ENCODE assay signal across 12 cellular contexts in the genomic region with DNA sequence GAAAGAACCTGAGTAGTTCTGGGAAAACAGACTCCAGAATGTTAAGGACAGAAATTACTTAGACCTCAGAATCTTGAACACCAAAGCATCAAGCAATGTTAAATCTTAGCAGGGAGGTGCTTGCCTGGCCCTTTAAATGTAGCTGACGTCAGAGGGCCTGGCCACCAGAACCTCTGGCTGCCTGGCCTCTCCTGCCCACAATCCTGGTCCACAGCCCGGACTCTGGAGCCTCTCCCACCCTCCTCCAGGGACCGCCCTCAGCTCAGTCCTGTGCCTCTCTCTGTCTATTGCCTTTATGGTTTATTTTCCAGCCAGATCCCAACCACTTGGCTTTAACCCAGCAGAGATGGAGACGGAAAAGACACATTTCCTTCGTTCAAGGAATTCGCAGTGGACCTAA. TPM values are rescaled to one million over a fixed set of nuclear protein-coding genes. Genes with fewer than 3 reads are reported as not detected.
A peak's percentile ranks its signal among the peaks of the same experiment; 100 is the strongest.
DNase-seq lines count a peak whose midpoint lies in the region; ATAC-seq and TF ChIP-seq lines count a peak whose summit lies in the region.
"Had no signal": no experiment of that assay in that cellular context is flagged by ENCODE, and none has a peak within 500 bp of the region (broad histone marks: within the 10 kb centered on the region; RNA-seq: fewer than 3 reads in every experiment).

No MANE protein-coding gene starts in this region.

- whole genome bisulfite sequencing in IMR-90 (ENCODE audit: extremely low coverage in 2 of 2, insufficient read length in 1 of 2), 2 experiments = 34% methylated on average over 5 of the region's 6 CpGs; no CpG with 5 or more reads in 1 of the 2 experiments
- 61 to 64% methylated on average over 4 to 6 of the region's 6 CpGs for WGBS in endodermal cell (ENCODE audit: insufficient coverage in 1 of 2, insufficient read length in 1 of 2), 2 experiments

- TF ChIP-seq RAD21 in IMR-90 (IDR thresholded peaks at IDR 0.05; ENCODE audit: low read length) = no peak

- in situ Hi-C loops in IMR-90 (cut with MboI; ENCODE audit: low sequenced_read_pairs) = no loop called here
- in situ Hi-C loops in ACHN (cut with HindIII; ENCODE audit: low pct_ligation_motif_present, low pct_unique_long_range_greater_than_20kb, low sequenced_read_pairs) = no loop called here
- in situ Hi-C loops in KBM-7 (cut with MboI; ENCODE audit: low pct_unique_long_range_greater_than_20kb, low sequenced_read_pairs) = no loop called here

- H3K4me3 Mint-ChIP-seq in endodermal cell = no peak overlapping the region
- H3K4me3 Mint-ChIP-seq in Calu3 (ENCODE audit: low read depth, unreplicated experiment) = no peak overlapping the region

- H3K4me1 ChIP-seq in IMR-90 (ENCODE audit: control insufficient read depth, insufficient read depth, low read length) = no peaks in the 10 kb centered on the region
- no peaks in the 10 kb centered on the region for H3K4me1 ChIP-seq in endodermal cell (ENCODE audit: control insufficient read depth, insufficient read depth, low read length)

- H3K18ac ChIP-seq in IMR-90 (ENCODE audit: low read depth, low read length) = no peak overlapping the region

- H3K27me3 Mint-ChIP-seq in endodermal cell (ENCODE audit: insufficient read depth) (no peaks in the 10 kb centered on the region), Calu3 (ENCODE audit: unreplicated experiment) (peaks cover 12% of the 10 kb centered on the region)

- H3K4me1 Mint-ChIP-seq in endodermal cell (no peaks in the 10 kb centered on the region), Calu3 (ENCODE audit: low read depth, unreplicated experiment) (no peaks in the 10 kb centered on the region)

- BruUV-seq in IMR-90 (replicated peaks; lab: Mats Ljungman, UMichigan) (no TSS peak), Calu3 (replicated peaks; lab: Mats Ljungman, UMichigan) (no TSS peak)

- POLR2A ChIA-PET in IMR-90 (lab: Charles Lee; ENCODE audit: unreplicated experiment) = no interaction called here

- no peak overlapping the region for H2AK9ac ChIP-seq in IMR-90 (replicated peaks; ENCODE audit: low read depth, low read length, poor library complexity)

- H2BK15ac ChIP-seq in IMR-90 (ENCODE audit: low read depth, low read length) = no peak overlapping the region

- H3K36me3 ChIP-seq in IMR-90 (ENCODE audit: control insufficient read depth, insufficient read depth, low read length) (no peaks in the 10 kb centered on the region), endodermal cell (ENCODE audit: control insufficient read depth, insufficient read depth, low read length) (no peaks in the 10 kb centered on the region)

- ATAC-seq in IMR-90 (ENCODE audit: low read depth) = no peak
- peak; percentile 41 for ATAC-seq in left lobe of liver

- intact Hi-C loops in IMR-90 (cut with micrococcal nuclease) (no loop called here), Calu3 (cut with micrococcal nuclease; ENCODE audit: unreplicated experiment) (no loop called here)

- no peak overlapping the region for H3K4me2 ChIP-seq in IMR-90 (ENCODE audit: low read depth, low read length)

- DNase-seq in AG08395 (ENCODE audit: low spot score) = peak; percentile 83
- peak; percentile 3 for DNase-seq in IMR-90
- peak; percentile 63 for DNase-seq in endodermal cell
- DNase-seq in left lobe of liver (ENCODE audit: low spot score) = no peak
- DNase-seq in ACHN = no peak
- no peak for DNase-seq in Calu3
- no peak for DNase-seq in KBM-7
- no peak for DNase-seq in retina
- DNase-seq: KG1; NCI-H1436; NCI-H446 treated with DMSO at 0.1 percent for 48 hours; stimulated activated CD4-positive, alpha-beta T cell treated with anti-CD3 and anti-CD28 coated beads, Interleukin-4, amount 100 ng/mL, for 4 hours had no signal

- no peak overlapping the region for H2BK5ac ChIP-seq in IMR-90 (ENCODE audit: low read depth, low read length, poor library complexity, severe bottlenecking)

- no peak overlapping the region for H3K14ac ChIP-seq in IMR-90 (replicated peaks; ENCODE audit: low read depth, low read length)

- no peak overlapping the region for H2BK20ac ChIP-seq in IMR-90 (ENCODE audit: low read depth, low read length)

- H2BK120ac ChIP-seq in IMR-90 (ENCODE audit: low read depth, low read length) = no peak overlapping the region

- H3K36me3 Mint-ChIP-seq in endodermal cell (ENCODE audit: low read depth) = no peaks in the 10 kb centered on the region
- no peaks in the 10 kb centered on the region for H3K36me3 Mint-ChIP-seq in Calu3 (ENCODE audit: insufficient read depth, unreplicated experiment)

- H3K56ac ChIP-seq in IMR-90 (ENCODE audit: extremely low read depth, insufficient read depth, low read length) = no peak overlapping the region

- CTCF ChIA-PET in IMR-90 (lab: Yijun Ruan, JAX) (no interaction called here), Calu3 (lab: Charles Lee) (no interaction called here)

- H2AFZ ChIP-seq in IMR-90 (replicated peaks; ENCODE audit: low read length, poor library complexity) = peak overlapping the region; percentile 53

- H3K27ac ChIP-seq in IMR-90 (ENCODE audit: insufficient read depth, low read length) (no peak overlapping the region), endodermal cell (ENCODE audit: low read depth, low read length) (no peak overlapping the region)

- no peak overlapping the region for H3K9ac ChIP-seq in IMR-90 (ENCODE audit: low read depth, low read length)
- no peak overlapping the region for H3K9ac ChIP-seq in endodermal cell (ENCODE audit: extremely low read depth, low read length, poor library complexity, severe bottlenecking)

- dilution Hi-C loops in IMR-90 (cut with HindIII; ENCODE audit: low sequenced_read_pairs, unreplicated experiment) = no loop called here

- no peak overlapping the region for H3K23ac ChIP-seq in IMR-90 (ENCODE audit: low read depth, low read length)

- H3K9me3 ChIP-seq in IMR-90 (ENCODE audit: control insufficient read depth, insufficient read depth, low read length) (no peaks in the 10 kb centered on the region), endodermal cell (ENCODE audit: control insufficient read depth, low read length) (no peaks in the 10 kb centered on the region)

- no peak overlapping the region for H4K5ac ChIP-seq in IMR-90 (ENCODE audit: low read depth, low read length)

- H3K79me1 ChIP-seq in IMR-90 (ENCODE audit: low read depth in 1 of 2, low read length in 2 of 2) = no peaks in the 10 kb centered on the region

- H4K91ac ChIP-seq in IMR-90 (ENCODE audit: insufficient read depth, low read depth, low read length) = no peak overlapping the region

- no peaks in the 10 kb centered on the region for H3K9me1 ChIP-seq in IMR-90 (ENCODE audit: insufficient read depth, low read length)

- H3K9me3 Mint-ChIP-seq in endodermal cell (no peaks in the 10 kb centered on the region), Calu3 (ENCODE audit: low read depth, unreplicated experiment) (peaks cover 4% of the 10 kb centered on the region)

- TF ChIP-seq POLR2A in IMR-90 (IDR thresholded peaks at IDR 0.05; ENCODE audit: low read depth, low read length) = no peak

- H3K4ac ChIP-seq in IMR-90 (ENCODE audit: low read depth, low read length) = no peak overlapping the region

- no peak overlapping the region for H4K8ac ChIP-seq in IMR-90 (ENCODE audit: low read depth in 2 of 2, low read length in 2 of 2)

- H2AK5ac ChIP-seq in IMR-90 (ENCODE audit: low read depth, low read length) = no peak overlapping the region

- H3K27me3 ChIP-seq in IMR-90 (ENCODE audit: control insufficient read depth, insufficient read depth, low read length) (peaks cover 7% of the 10 kb centered on the region), endodermal cell (ENCODE audit: control insufficient read depth, insufficient read depth, low read length, poor library complexity, severe bottlenecking) (no peaks in the 10 kb centered on the region)

- no peaks in the 10 kb centered on the region for H4K20me1 ChIP-seq in IMR-90 (ENCODE audit: insufficient read depth, low read length)

- H3K4me3 ChIP-seq in IMR-90 (ENCODE audit: insufficient read depth, low read depth, low read length) = no peak overlapping the region
- H3K4me3 ChIP-seq in endodermal cell (ENCODE audit: low read length) = no peak overlapping the region

- H3K27ac Mint-ChIP-seq in endodermal cell = no peak overlapping the region
- H3K27ac Mint-ChIP-seq in Calu3 (ENCODE audit: unreplicated experiment) = no peak overlapping the region

- TF ChIP-seq CTCF in IMR-90 (conservative IDR thresholded peaks at IDR 0.05; ENCODE audit: low read depth, low read length) = no peak
- TF ChIP-seq CTCF in endodermal cell (conservative IDR thresholded peaks at IDR 0.05) = no peak
- no peak for TF ChIP-seq CTCF in Calu3 (IDR thresholded peaks at IDR 0.05; ENCODE audit: unreplicated experiment)

TF ChIP-seq in IMR-90, 13 proteins besides CTCF, POLR2A, EP300 and RAD21 (continues in another document):
- TF ChIP-seq RCOR1 (IDR thresholded peaks at IDR 0.05; ENCODE audit: insufficient replicate concordance, low read length) (no peak), CHD1 (IDR thresholded peaks at IDR 0.05; ENCODE audit: low read depth, low read length) (no peak), BHLHE40 (IDR thresholded peaks at IDR 0.05; ENCODE audit: low read depth, low read length) (no peak), MAFK (IDR thresholded peaks at IDR 0.05; ENCODE audit: low read depth, low read length) (no peak), MXI1 (IDR thresholded peaks at IDR 0.05; ENCODE audit: borderline replicate concordance, low read depth, low read length) (no peak)
- TF ChIP-seq, protein P1, sequence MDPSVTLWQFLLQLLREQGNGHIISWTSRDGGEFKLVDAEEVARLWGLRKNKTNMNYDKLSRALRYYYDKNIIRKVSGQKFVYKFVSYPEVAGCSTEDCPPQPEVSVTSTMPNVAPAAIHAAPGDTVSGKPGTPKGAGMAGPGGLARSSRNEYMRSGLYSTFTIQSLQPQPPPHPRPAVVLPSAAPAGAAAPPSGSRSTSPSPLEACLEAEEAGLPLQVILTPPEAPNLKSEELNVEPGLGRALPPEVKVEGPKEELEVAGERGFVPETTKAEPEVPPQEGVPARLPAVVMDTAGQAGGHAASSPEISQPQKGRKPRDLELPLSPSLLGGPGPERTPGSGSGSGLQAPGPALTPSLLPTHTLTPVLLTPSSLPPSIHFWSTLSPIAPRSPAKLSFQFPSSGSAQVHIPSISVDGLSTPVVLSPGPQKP (IDR thresholded peaks at IDR 0.05; ENCODE audit: borderline replicate concordance, low read depth, low read length) = no peak

RNA-seq across cellular contexts. Expression of gene EGR2, which starts 42.2 kb away (rescaled TPM):
- total RNA-seq in IMR-90 (2012; rRNA removed) (0.36 and 0.56 TPM in 2 replicates), endodermal cell (under 1 TPM; 0.24 to 0.35 TPM), left lobe of liver (0.30 TPM), Calu3 (2022) (0.68 and 1.1 TPM in 2 replicates)
- 1.2 TPM in 2 replicates for polyA plus RNA-seq in IMR-90 (2012; rRNA removed)
- 0.47 and 1.5 TPM in 2 replicates for polyA plus RNA-seq in IMR-90 (2012; cell fraction: cytosol; rRNA removed)
- polyA plus RNA-seq in IMR-90 (2012; cell fraction: nucleus; rRNA removed; ENCODE audit: low replicate concordance) = 4.2 and 4.6 TPM in 2 replicates
- 6.2 TPM for polyA plus RNA-seq in endodermal cell (2013, experiment 1 of 2)
- 9.6 TPM for polyA plus RNA-seq in endodermal cell (2013, experiment 2 of 2)

RNA-seq across cellular contexts. Expression of gene ADO, which starts 53.8 kb away (rescaled TPM):
- total RNA-seq in IMR-90 (2012; rRNA removed) = 8.1 and 11.4 TPM in 2 replicates
- polyA plus RNA-seq in IMR-90 (2012; rRNA removed) = 7.7 and 8.0 TPM in 2 replicates
- polyA plus RNA-seq in IMR-90 (2012; cell fraction: cytosol; rRNA removed) = 3.7 and 7.4 TPM in 2 replicates
- 2.4 and 3.5 TPM in 2 replicates for polyA plus RNA-seq in IMR-90 (2012; cell fraction: nucleus; rRNA removed; ENCODE audit: low replicate concordance)
- total RNA-seq in endodermal cell = 10 to 100 TPM; 27.1 to 30.1 TPM
- polyA plus RNA-seq in endodermal cell (2013, experiment 1 of 2) = 25.3 TPM
- polyA plus RNA-seq in endodermal cell (2013, experiment 2 of 2) = 23.9 TPM
- total RNA-seq in left lobe of liver = 4.5 TPM
- total RNA-seq in Calu3 (2022) = 32.3 and 35.0 TPM in 2 replicates

Comparison
In these comparisons a context has a peak if more than half of its experiments do, and no peak if none do; other contexts are left out.
1. DNase-seq: peak in AG08395 (single experiment), IMR-90 (single experiment) and endodermal cell (single experiment); none in left lobe of liver (single experiment), ACHN (single experiment), Calu3 (single experiment), KBM-7 (single experiment) and retina (single experiment).